1 cellular context compared by ENCODE assay signal in the genomic region with DNA sequence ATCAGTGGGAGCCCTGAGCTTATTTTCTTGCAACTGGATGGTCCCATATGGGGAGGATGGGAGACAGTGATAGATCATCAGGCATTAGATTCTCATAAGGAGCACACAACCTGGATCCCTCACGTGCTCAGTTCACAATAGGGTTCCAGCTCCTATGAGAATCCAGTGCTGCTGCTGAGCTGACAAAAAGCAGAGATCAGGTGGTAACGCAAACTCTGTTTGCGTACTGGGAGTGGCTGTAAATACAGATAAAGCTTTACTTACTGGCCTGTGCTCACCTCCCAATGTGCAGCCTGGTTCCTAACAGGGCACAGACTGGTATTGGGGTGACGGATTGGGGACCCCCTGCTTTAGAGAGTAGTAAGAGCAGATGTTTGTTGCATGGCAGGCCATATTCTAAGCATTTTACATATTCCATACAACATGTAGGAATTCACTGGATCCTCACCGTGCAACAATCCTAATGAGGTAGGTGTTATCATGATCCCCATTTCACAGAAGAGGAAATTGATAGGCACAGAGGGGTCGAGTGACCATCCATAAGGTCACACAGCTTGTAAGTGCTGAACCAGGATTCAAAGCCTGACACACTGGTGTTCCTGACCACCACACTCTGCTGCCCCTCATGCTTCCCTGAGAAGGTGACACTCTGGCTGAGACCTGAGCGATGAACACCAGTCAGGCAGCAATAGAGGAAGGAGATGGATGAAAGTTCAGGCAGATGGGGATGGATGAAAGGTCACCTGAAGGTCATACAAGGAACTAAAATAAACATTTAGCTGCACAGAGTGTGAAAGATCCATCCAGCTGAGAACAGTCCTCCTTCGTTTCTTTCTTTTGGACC.
TF ChIP-seq lines count a peak whose summit lies in the region.

No MANE protein-coding gene starts in this region.

TF ChIP-seq in A549, 52 proteins besides CTCF, POLR2A, EP300 and RAD21:
- no peak for TF ChIP-seq ZNF302 (CRISPR knock-in tag; IDR thresholded peaks at IDR 0.05)
- peak; percentile 40; the same call in 1 of the 2 replicates for TF ChIP-seq USF2 (IDR thresholded peaks at IDR 0.05)
- TF ChIP-seq MAFK (IDR thresholded peaks at IDR 0.05; ENCODE audit: partially characterized antibody), result peak; percentile 57
